12 cellular contexts compared by ENCODE assay signal in genomic region chr1:88401283-88401682, GRCh38.
DNase-seq lines count a peak whose midpoint lies in the region; ATAC-seq lines count a peak whose summit lies in the region.
"Had no signal": no experiment of that assay in that cellular context is flagged by ENCODE, and none has a peak within 500 bp of the region (broad histone marks: within the 10 kb centered on the region; RNA-seq: fewer than 3 reads in every experiment).

No MANE protein-coding gene starts in this region.

- H3K27ac Mint-ChIP-seq in activated CD4-positive, alpha-beta T cell treated with anti-CD3 and anti-CD28 coated beads, Interleukin-2, amount 10 ng/mL, durations not matched to agents 24 days and 14 days: no peak overlapping the region

- intact Hi-C loops in activated CD4-positive, alpha-beta T cell treated with anti-CD3 and anti-CD28 coated beads, Interleukin-2, amount 10 ng/mL, durations not matched to agents 24 days and 14 days (cut with micrococcal nuclease): no loop called here
- intact Hi-C loops in posterior vena cava (cut with DNase I): no loop called here

- DNase-seq in KBM-7 (no peak), NCI-H2107 (lab: John Stamatoyannopoulos, UW) (no peak), posterior vena cava (ENCODE audit: low spot score) (no peak)
- no peak for DNase-seq in activated CD4-positive, alpha-beta T cell treated with anti-CD3 and anti-CD28 coated beads, Interleukin-2, amount 10 ng/mL, durations not matched to agents 24 days and 14 days
- DNase-seq: activated CD8-positive, alpha-beta memory T cell treated with anti-CD3 and anti-CD28 coated beads, Interleukin-2, amount 50 U/mL, for 4 hours; NCI-H1092; posterior cingulate gyrus; stimulated activated CD4-positive, alpha-beta T cell treated with anti-CD3 and anti-CD28 coated beads, Interleukin-4, amount 100 ng/mL, for 24 hours had no signal

- no peaks in the 10 kb centered on the region for H3K27me3 Mint-ChIP-seq in activated CD4-positive, alpha-beta T cell treated with anti-CD3 and anti-CD28 coated beads, Interleukin-2, amount 10 ng/mL, durations not matched to agents 24 days and 14 days

- no peaks in the 10 kb centered on the region for H3K36me3 Mint-ChIP-seq in activated CD4-positive, alpha-beta T cell treated with anti-CD3 and anti-CD28 coated beads, Interleukin-2, amount 10 ng/mL, durations not matched to agents 24 days and 14 days (ENCODE audit: low read depth)

- in situ Hi-C loops in KBM-7 (cut with MboI; ENCODE audit: low pct_unique_long_range_greater_than_20kb, low sequenced_read_pairs): no loop called here

- H3K4me3 Mint-ChIP-seq in activated CD4-positive, alpha-beta T cell treated with anti-CD3 and anti-CD28 coated beads, Interleukin-2, amount 10 ng/mL, durations not matched to agents 24 days and 14 days: no peak overlapping the region

- no peaks in the 10 kb centered on the region for H3K4me1 Mint-ChIP-seq in activated CD4-positive, alpha-beta T cell treated with anti-CD3 and anti-CD28 coated beads, Interleukin-2, amount 10 ng/mL, durations not matched to agents 24 days and 14 days

- no peaks in the 10 kb centered on the region for H3K9me3 Mint-ChIP-seq in activated CD4-positive, alpha-beta T cell treated with anti-CD3 and anti-CD28 coated beads, Interleukin-2, amount 10 ng/mL, durations not matched to agents 24 days and 14 days

- peak; percentile 93 for ATAC-seq in GM18502 (IDR thresholded peaks at IDR 0.05; ENCODE audit: poor library complexity, unreplicated experiment)
- peak; percentile 66 for ATAC-seq in GM19397 (IDR thresholded peaks at IDR 0.05; ENCODE audit: unreplicated experiment)
- peak; percentile 89 for ATAC-seq in HG02763 (IDR thresholded peaks at IDR 0.05; ENCODE audit: unreplicated experiment)
- peak; percentile 88 for ATAC-seq in HG03439 (IDR thresholded peaks at IDR 0.05; ENCODE audit: unreplicated experiment)
